ENCODE assay signal across 8 cellular contexts in the genomic region with DNA sequence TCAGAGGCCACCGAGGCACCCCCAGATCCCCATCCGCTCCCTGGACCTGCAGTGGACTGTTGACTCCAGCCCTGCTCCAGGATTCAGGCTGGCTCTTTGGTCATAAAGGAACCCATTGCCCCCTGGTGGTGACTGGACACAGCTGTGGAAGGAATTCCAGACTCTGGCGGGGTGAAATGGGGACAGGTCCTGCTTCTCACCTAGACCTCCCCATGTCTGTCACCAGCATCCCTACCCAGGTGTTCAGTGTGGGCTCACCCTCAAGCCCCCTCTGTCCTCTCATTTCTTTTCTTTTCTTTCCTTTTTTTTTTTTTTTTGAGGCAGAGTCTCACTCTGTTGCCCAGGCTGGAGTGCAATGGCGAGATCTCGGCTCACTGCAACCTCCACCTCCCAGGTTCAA. TPM values are rescaled to one million over a fixed set of nuclear protein-coding genes. Genes with fewer than 3 reads are reported as not detected.
DNase-seq lines count a peak whose midpoint lies in the region; ATAC-seq and TF ChIP-seq lines count a peak whose summit lies in the region.

No MANE protein-coding gene starts in this region.

- no peak for TF ChIP-seq POLR2A in NB4 (IDR thresholded peaks at IDR 0.05; ENCODE audit: extremely low read depth, insufficient read length)

- peak; percentile 91 to 93 for ATAC-seq in left cardiac atrium
- no peak for ATAC-seq in GM21367 (IDR thresholded peaks at IDR 0.05; ENCODE audit: unreplicated experiment)
- ATAC-seq in GM18511 (IDR thresholded peaks at IDR 0.05; ENCODE audit: unreplicated experiment), result no peak

- no peak overlapping the region for H3K4me3 ChIP-seq in NB4 (ENCODE audit: low read depth, low read length)

- peak; percentile 83 for DNase-seq in ELF-1 (ENCODE audit: low read depth, low spot score)
- peak; percentile 76 for DNase-seq in NB4 (ENCODE audit: low read depth)
- peak; percentile 70 for DNase-seq in SW480 (ENCODE audit: low spot score)
- DNase-seq in anterior cingulate cortex (lab: John Stamatoyannopoulos, UW), result peak in 49 of 58 donors; percentile 18 to 83 (median 52)
- peak; percentile 88 for DNase-seq in left cardiac atrium
- peak; percentile 74 for DNase-seq in putamen (ENCODE audit: low spot score)

- peak; percentile 84 for TF ChIP-seq CTCF in NB4 (IDR thresholded peaks at IDR 0.05; ENCODE audit: low read depth, low read length)

- intact Hi-C loops in left cardiac atrium (cut with DNase I), result loop anchor here (1.0 to 5.0 kb wide), 2 partner anchors 82 to 84 kb away; no protein-coding TSS in a partner anchor

RNA-seq across cellular contexts. Expression of a gene that starts 25.5 kb away (rescaled TPM):
- 10 to 100 TPM; 40.4 to 41.5 TPM for total RNA-seq in left cardiac atrium

Comparison
In these comparisons a context has a peak if more than half of its experiments do, and no peak if none do; other contexts are left out.
1. ATAC-seq: peak in left cardiac atrium (2 of 2); none in GM21367 (single experiment) and GM18511 (single experiment).
2. Peak in every context shown above with its lines, with median percentiles within 50 percentile points of each other: DNase-seq.